Comparison of ENCODE assay signal across 3 cellular contexts in the genomic region with DNA sequence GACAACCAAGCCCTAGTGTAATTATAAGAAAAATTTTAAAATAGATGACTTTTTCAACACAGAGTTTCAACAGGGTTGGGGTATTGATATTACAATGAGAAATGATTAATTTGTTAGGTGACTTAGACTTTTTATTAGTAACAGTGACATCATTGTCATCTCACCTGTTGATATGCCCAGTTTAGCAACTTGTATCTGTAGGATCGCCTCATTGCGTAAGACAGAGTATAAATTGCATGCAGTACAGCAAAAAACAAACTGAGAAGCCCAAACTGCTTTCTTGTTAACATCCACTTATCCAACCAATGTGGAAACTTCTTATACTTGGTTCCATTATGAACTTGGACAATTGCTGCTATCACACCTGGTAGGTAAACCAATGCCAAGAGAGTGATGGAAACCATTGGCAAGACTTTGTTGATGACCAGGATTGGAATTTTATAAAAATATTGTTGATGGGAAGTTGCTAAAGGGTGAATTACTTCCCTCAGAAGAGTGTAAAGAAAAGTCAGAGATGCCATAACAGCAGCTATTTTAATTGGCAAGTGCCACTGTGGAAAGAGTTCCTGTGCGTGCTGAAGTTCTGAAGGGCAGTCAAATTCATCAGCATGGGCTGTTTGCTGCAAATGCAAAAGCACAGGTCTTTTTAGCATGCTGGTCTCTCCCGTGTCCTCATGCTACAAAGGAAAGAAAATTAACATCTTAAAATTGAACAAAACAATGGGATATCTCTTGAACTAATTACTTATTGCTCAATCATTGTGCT. TPM values are rescaled to one million over a fixed set of nuclear protein-coding genes. Genes with fewer than 3 reads are reported as not detected.
"Had no signal": no experiment of that assay in that cellular context is flagged by ENCODE, and none has a peak within 500 bp of the region (broad histone marks: within the 10 kb centered on the region; RNA-seq: fewer than 3 reads in every experiment).

No MANE protein-coding gene starts in this region.

RNA-seq across cellular contexts. Expression of a gene that starts 6.6 kb away (rescaled TPM):
- total RNA-seq: left lobe of liver had no signal
- polyA plus RNA-seq: naive thymus-derived CD4-positive, alpha-beta T cell; smooth muscle cell had no signal
